In genomic region chr16:4947722-4948503, GRCh38 we compare ENCODE assay signal across 12 cellular contexts. TPM values are rescaled to one million over a fixed set of nuclear protein-coding genes. Genes with fewer than 3 reads are reported as not detected.
DNase-seq lines count a peak whose midpoint lies in the region; ATAC-seq and TF ChIP-seq lines count a peak whose summit lies in the region.
"Had no signal": no experiment of that assay in that cellular context is flagged by ENCODE, and none has a peak within 500 bp of the region (broad histone marks: within the 10 kb centered on the region; RNA-seq: fewer than 3 reads in every experiment).

No MANE protein-coding gene starts in this region.

- peaks cover 27% of the 10 kb centered on the region for H3K4me1 ChIP-seq in neural progenitor cell

- H3K4me2 ChIP-seq in neural progenitor cell = peak overlapping the region; percentile 68

- H3K27me3 ChIP-seq in neural progenitor cell = no peaks in the 10 kb centered on the region

- no peaks in the 10 kb centered on the region for H3K36me3 ChIP-seq in neural progenitor cell

- TF ChIP-seq CTCF in GM12865 (IDR thresholded peaks at IDR 0.05; ENCODE audit: insufficient read depth, low read depth, low read length, missing control alignments) (no peak), neural progenitor cell (IDR thresholded peaks at IDR 0.05) (no peak)

- H3K9ac ChIP-seq in neural progenitor cell = no peak overlapping the region

- peak overlapping the region; percentile 73 for H3K4me3 Mint-ChIP-seq in neural progenitor cell
- H3K4me3 Mint-ChIP-seq: stimulated activated naive CD8-positive, alpha-beta T cell treated with anti-CD3 and anti-CD28 coated beads, Interleukin-15, amount 100 ng/mL, for 72 hours had no signal

- H3K4me1 Mint-ChIP-seq in neural progenitor cell = peaks cover 44% of the 10 kb centered on the region

- peak overlapping the region; percentile 82 for H3K27ac ChIP-seq in neural progenitor cell

- no peaks in the 10 kb centered on the region for H3K36me3 Mint-ChIP-seq in neural progenitor cell

- H3K4me3 ChIP-seq in GM12865 (ENCODE audit: low read depth, low read length) = no peak overlapping the region
- H3K4me3 ChIP-seq in neural progenitor cell = no peak overlapping the region

- DNase-seq in GM12865 (ENCODE audit: low read depth) (peak; percentile 30), NCI-H2196 (lab: John Stamatoyannopoulos, UW; ENCODE audit: unreplicated experiment) (peak; percentile 45), amniotic epithelial cell (ENCODE audit: low read depth) (peak; percentile 68), neural progenitor cell (ENCODE audit: low spot score) (peak; percentile 92), superior temporal gyrus (ENCODE audit: extremely low spot score) (no peak), SW 1271 (lab: John Stamatoyannopoulos, UW) (no peak), NCI-H446 (lab: John Stamatoyannopoulos, UW) (no peak)
- DNase-seq: central memory CD4-positive, alpha-beta T cell; stimulated activated CD4-positive, alpha-beta T cell treated with anti-CD3 and anti-CD28 coated beads, Interleukin-12 subunit alpha, Interleukin-12 subunit beta, amount 100 ng/mL, for 4 hours; stimulated activated naive CD8-positive, alpha-beta T cell treated with anti-CD3 and anti-CD28 coated beads, Interleukin-15, amount 100 ng/mL, for 72 hours had no signal

- no peaks in the 10 kb centered on the region for H4K20me1 ChIP-seq in neural progenitor cell (ENCODE audit: low read depth)

- H3K9me3 ChIP-seq in neural progenitor cell (ENCODE audit: low read depth) = no peaks in the 10 kb centered on the region

- H3K27ac Mint-ChIP-seq in neural progenitor cell = peak overlapping the region; percentile 99
- H3K27ac Mint-ChIP-seq: stimulated activated naive CD8-positive, alpha-beta T cell treated with anti-CD3 and anti-CD28 coated beads, Interleukin-15, amount 100 ng/mL, for 72 hours had no signal

- H2AFZ ChIP-seq in neural progenitor cell (replicated peaks) = peak overlapping the region; percentile 65

- peaks cover 17% of the 10 kb centered on the region for H3K27me3 Mint-ChIP-seq in neural progenitor cell (ENCODE audit: insufficient read depth, low read depth)

- no peak for ATAC-seq in GM21825 (IDR thresholded peaks at IDR 0.05; ENCODE audit: unreplicated experiment)
- ATAC-seq: SK-N-SH treated with all-trans-retinoic acid at 6 μM for 48 hours; stimulated activated naive CD8-positive, alpha-beta T cell treated with anti-CD3 and anti-CD28 coated beads, Interleukin-15, amount 100 ng/mL, for 72 hours had no signal

- H3F3A ChIP-seq in neural progenitor cell (ENCODE audit: low read depth) = peaks cover 33% of the 10 kb centered on the region

- no peaks in the 10 kb centered on the region for H3K79me2 ChIP-seq in neural progenitor cell (ENCODE audit: low read depth)

- no peaks in the 10 kb centered on the region for H3K9me3 Mint-ChIP-seq in neural progenitor cell
- H3K9me3 Mint-ChIP-seq: stimulated activated naive CD8-positive, alpha-beta T cell treated with anti-CD3 and anti-CD28 coated beads, Interleukin-15, amount 100 ng/mL, for 72 hours had no signal

RNA-seq across cellular contexts. Expression of gene SEC14L5, which starts 10.2 kb away (rescaled TPM):
- 0.41 and 0.65 TPM in 2 replicates for total RNA-seq in neural progenitor cell (ENCODE audit: low replicate concordance)

RNA-seq across cellular contexts. Expression of gene PPL, which starts 11.0 kb away (rescaled TPM):
- 1.0 and 2.8 TPM in 2 replicates for total RNA-seq in neural progenitor cell (ENCODE audit: low replicate concordance)

Comparison
In these comparisons a context has a peak if more than half of its experiments do, and no peak if none do; other contexts are left out.
1. DNase-seq: peak in GM12865 (single experiment), NCI-H2196 (single experiment), amniotic epithelial cell (single experiment) and neural progenitor cell (single experiment); none in superior temporal gyrus (single experiment), SW 1271 (0 of 2) and NCI-H446 (0 of 2).